10 cellular contexts compared by ENCODE assay signal in the genomic region with DNA sequence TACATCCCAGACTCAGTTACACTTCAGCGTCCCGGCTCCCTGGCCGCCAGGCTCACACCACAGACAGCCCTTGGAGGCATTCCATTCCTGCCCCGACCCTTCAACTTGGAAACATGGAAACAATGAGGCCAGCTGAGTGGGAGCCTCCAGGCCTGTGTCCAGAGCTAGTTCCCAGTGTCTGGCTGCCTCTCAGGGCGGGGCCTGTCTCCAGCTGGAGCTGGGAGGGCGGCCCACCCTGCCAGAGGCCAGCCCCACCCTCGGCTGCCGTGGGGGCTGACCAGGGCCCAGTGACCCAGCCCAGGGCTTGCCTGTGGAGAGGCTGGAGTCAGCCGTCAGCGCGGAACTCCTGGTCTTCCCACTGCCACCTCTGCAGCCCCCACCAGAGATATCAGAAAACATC. TPM values are rescaled to one million over a fixed set of nuclear protein-coding genes. Genes with fewer than 3 reads are reported as not detected.
DNase-seq lines count a peak whose midpoint lies in the region; FAIRE-seq and TF ChIP-seq lines count a peak whose summit lies in the region.
"Had no signal": no experiment of that assay in that cellular context is flagged by ENCODE, and none has a peak within 500 bp of the region (broad histone marks: within the 10 kb centered on the region; RNA-seq: fewer than 3 reads in every experiment).

No MANE protein-coding gene starts in this region.

- no peak for TF ChIP-seq POLR2A in GM12891 (IDR thresholded peaks at IDR 0.05; ENCODE audit: low read depth, low read length)

- no peak for TF ChIP-seq CTCF in fibroblast of the aortic adventitia (IDR thresholded peaks at IDR 0.05; ENCODE audit: insufficient read depth, low read length)
- no peak for TF ChIP-seq CTCF in tibial artery (IDR thresholded peaks at IDR 0.05)

- DNase-seq in SJSA1 (ENCODE audit: low read depth in 1 of 2, low spot score in 2 of 2) (peak; percentile 25 to 51), fibroblast of the aortic adventitia (ENCODE audit: low read depth) (peak; percentile 89), mucosa of gallbladder (ENCODE audit: low spot score) (peak; percentile 57), tibial artery (peak; percentile 79 to 88), germinal center (ENCODE audit: low spot score) (no peak), T-helper 1 cell (no peak), T1000 (lab: John Stamatoyannopoulos, UW) (no peak), GM12891 (ENCODE audit: insufficient read length, low spot score) (no peak)
- DNase-seq: activated CD4-positive, CD25-positive, alpha-beta regulatory T cell; NCI-H524 had no signal

- no peaks in the 10 kb centered on the region; the same call in 1 of the 2 replicates for H3K4me1 ChIP-seq in SJSA1 (replicated peaks)
- H3K4me1 ChIP-seq in tibial artery, result peaks cover 10 to 51% (median 48%) of the 10 kb centered on the region in 4 donors

- no peak for FAIRE-seq in GM12891 (lab: Jason Lieb, UNC)

- H3K27me3 ChIP-seq in SJSA1 (replicated peaks), result no peaks in the 10 kb centered on the region
- no peaks in the 10 kb centered on the region for H3K27me3 ChIP-seq in tibial artery

- H3K36me3 ChIP-seq in SJSA1, result peaks cover 12% of the 10 kb centered on the region; the same call in 1 of the 2 replicates
- peaks cover 26 to 34% (median 30%) of the 10 kb centered on the region in 3 donors for H3K36me3 ChIP-seq in tibial artery

- intact Hi-C loops in tibial artery (cut with DNase I; ENCODE audit: low total_unique reads), result no loop called here

- no peaks in the 10 kb centered on the region for H3K9me3 ChIP-seq in SJSA1 (replicated peaks)
- H3K9me3 ChIP-seq in tibial artery, result no peaks in the 10 kb centered on the region

- H3K27ac ChIP-seq in SJSA1 (no peak overlapping the region), tibial artery (peak overlapping the region; percentile 69 to 75)

- H3K4me3 ChIP-seq in SJSA1, result no peak overlapping the region
- no peak overlapping the region for H3K4me3 ChIP-seq in fibroblast of the aortic adventitia (ENCODE audit: low read depth, low read length)
- peak overlapping the region in 1 of 2 donors; percentile 7 for H3K4me3 ChIP-seq in tibial artery

TF ChIP-seq in GM12891, 5 proteins besides CTCF, POLR2A, EP300 and RAD21:
- no peak for TF ChIP-seq POU2F2 (IDR thresholded peaks at IDR 0.05; ENCODE audit: low read depth, low read length)
- TF ChIP-seq PAX5 (IDR thresholded peaks at IDR 0.05; ENCODE audit: insufficient read depth, low read length, severe bottlenecking), result no peak
- TF ChIP-seq TAF1 (IDR thresholded peaks at IDR 0.05; ENCODE audit: low read depth, low read length), result no peak
- no peak for TF ChIP-seq POLR2AphosphoS5 (IDR thresholded peaks at IDR 0.05; ENCODE audit: low read depth, low read length)
- TF ChIP-seq SPI1 (IDR thresholded peaks at IDR 0.05; ENCODE audit: low read depth, low read length), result no peak

RNA-seq across cellular contexts. Expression of a gene that starts 37.4 kb away (rescaled TPM):
- 0.16 TPM in 1 of 2 replicates, not detected in the other for total RNA-seq in SJSA1 (2014; rRNA removed; shearing (Covaris generic))
- total RNA-seq in fibroblast of the aortic adventitia (ENCODE audit: low replicate concordance) (21.1 and 409 TPM in 2 replicates), mucosa of gallbladder (52.0 TPM)
- polyA plus RNA-seq in GM12891 (2012; ENCODE audit: low read depth, missing spikeins), result 2.4 TPM

RNA-seq across cellular contexts. Expression of a gene that starts 39.1 kb away (rescaled TPM):
- 80.9 and 89.3 TPM in 2 replicates for total RNA-seq in SJSA1 (2014; rRNA removed; shearing (Covaris generic))
- total RNA-seq in fibroblast of the aortic adventitia (ENCODE audit: low replicate concordance) (141 and 191 TPM in 2 replicates), mucosa of gallbladder (213 TPM)
- 97.8 TPM for polyA plus RNA-seq in GM12891 (2012; ENCODE audit: low read depth, missing spikeins)

Comparison
In these comparisons a context has a peak if more than half of its experiments do, and no peak if none do; other contexts are left out.
1. DNase-seq: peak in SJSA1 (2 of 2), fibroblast of the aortic adventitia (single experiment), mucosa of gallbladder (single experiment) and tibial artery (2 of 2); none in germinal center (single experiment), T-helper 1 cell (0 of 5), T1000 (single experiment) and GM12891 (single experiment).
2. RNA of a gene that starts 37.4 kb away (total RNA-seq): 52.0 TPM in mucosa of gallbladder (single experiment) and 21.1 to 409 TPM in fibroblast of the aortic adventitia; 0.16 TPM in SJSA1; every median in the first group is over 10 times any median in the second.